In genomic region chr17:60971515-60972369, GRCh38 we compare ENCODE assay signal across 8 cellular contexts.
DNase-seq lines count a peak whose midpoint lies in the region; ATAC-seq and TF ChIP-seq lines count a peak whose summit lies in the region.

No MANE protein-coding gene starts in this region.

- H3K4me1 ChIP-seq in gastroesophageal sphincter, result no peaks in the 10 kb centered on the region

- peaks cover 0 to 7% (median 0%) of the 10 kb centered on the region in 3 donors for H3K9me3 ChIP-seq in gastroesophageal sphincter

- ATAC-seq in gastroesophageal sphincter (peak; percentile 13), sciatic nerve (peak; percentile 62), HG03095 (IDR thresholded peaks at IDR 0.05; ENCODE audit: unreplicated experiment) (no peak), GM21529 (IDR thresholded peaks at IDR 0.05; ENCODE audit: unreplicated experiment) (no peak)

- no peak for TF ChIP-seq POLR2A in gastroesophageal sphincter (IDR thresholded peaks at IDR 0.05)

- POLR2A ChIA-PET in HEK293T (lab: Yijun Ruan, JAX), result interaction anchor here (1.8 kb wide), 1 partner anchor 294 kb away, joined by 5 read pairs; the partner anchor contains the start of gene BCAS3

- TF ChIP-seq CTCF in gastroesophageal sphincter (IDR thresholded peaks at IDR 0.05), result peak; percentile 40 to 66 (median 54)

- H3K4me3 ChIP-seq in gastroesophageal sphincter, result no peak overlapping the region

- TF ChIP-seq EP300 in gastroesophageal sphincter (IDR thresholded peaks at IDR 0.05), result no peak

- CTCF ChIA-PET in HEK293T (lab: Yijun Ruan, JAX), result interaction anchor here (0.6 to 1.9 kb wide), 6 partner anchors 9 to 441 kb away, joined by 3 to 6 read pairs (median 4); no protein-coding TSS in a partner anchor

- WGBS in gastroesophageal sphincter (ENCODE audit: low coverage in 1 of 2), 2 donors, result 45 to 47% methylated on average over 6 of the region's 6 CpGs

- no peaks in the 10 kb centered on the region for H3K27me3 ChIP-seq in gastroesophageal sphincter

- DNase-seq in D341Med (ENCODE audit: low spot score), result peak; percentile 73
- peak; percentile 56 for DNase-seq in HEK293T (ENCODE audit: extremely low spot score)
- peak; percentile 48 for DNase-seq in NCI-H748 (lab: John Stamatoyannopoulos, UW; ENCODE audit: unreplicated experiment)
- DNase-seq in activated CD8-positive, alpha-beta memory T cell treated with anti-CD3 and anti-CD28 coated beads, Interleukin-2, amount 50 U/mL, for 1 hour (ENCODE audit: extremely low read depth), result peak; percentile 2
- DNase-seq in sciatic nerve (ENCODE audit: low spot score), result peak; percentile 62

- no peaks in the 10 kb centered on the region for H3K36me3 ChIP-seq in gastroesophageal sphincter

- intact Hi-C loops in sciatic nerve (cut with DNase I), result no loop called here

- H3K27ac ChIP-seq in gastroesophageal sphincter, result no peak overlapping the region

TF ChIP-seq in HEK293T, 16 proteins besides CTCF, POLR2A, EP300 and RAD21:
- TF ChIP-seq LEF1 (IDR thresholded peaks at IDR 0.05; ENCODE audit: borderline replicate concordance) (no peak), SUZ12 (IDR thresholded peaks at IDR 0.05) (no peak)

Comparison
In these comparisons a context has a peak if more than half of its experiments do, and no peak if none do; other contexts are left out.
1. DNase-seq: peak in every context shown above with its lines; median percentile 73 in D341Med; 62 in sciatic nerve; 56 in HEK293T; 48 in NCI-H748; 2 in activated CD8-positive, alpha-beta memory T cell treated with anti-CD3 and anti-CD28 coated beads, Interleukin-2, amount 50 U/mL, for 1 hour.
2. ATAC-seq: peak in gastroesophageal sphincter (single experiment) and sciatic nerve (single experiment); none in HG03095 (single experiment) and GM21529 (single experiment).